In genomic region chr1:47161298-47162040, GRCh38 we compare ENCODE assay signal across 3 cellular contexts.
TF ChIP-seq lines count a peak whose summit lies in the region.

No MANE protein-coding gene starts in this region.

TF ChIP-seq in HEK293, 187 proteins besides CTCF, POLR2A, EP300 and RAD21:
- no peak for TF ChIP-seq AEBP2 (tag by site-specific recombination; IDR thresholded peaks at IDR 0.05; ENCODE audit: borderline replicate concordance)
- TF ChIP-seq, protein P1, sequence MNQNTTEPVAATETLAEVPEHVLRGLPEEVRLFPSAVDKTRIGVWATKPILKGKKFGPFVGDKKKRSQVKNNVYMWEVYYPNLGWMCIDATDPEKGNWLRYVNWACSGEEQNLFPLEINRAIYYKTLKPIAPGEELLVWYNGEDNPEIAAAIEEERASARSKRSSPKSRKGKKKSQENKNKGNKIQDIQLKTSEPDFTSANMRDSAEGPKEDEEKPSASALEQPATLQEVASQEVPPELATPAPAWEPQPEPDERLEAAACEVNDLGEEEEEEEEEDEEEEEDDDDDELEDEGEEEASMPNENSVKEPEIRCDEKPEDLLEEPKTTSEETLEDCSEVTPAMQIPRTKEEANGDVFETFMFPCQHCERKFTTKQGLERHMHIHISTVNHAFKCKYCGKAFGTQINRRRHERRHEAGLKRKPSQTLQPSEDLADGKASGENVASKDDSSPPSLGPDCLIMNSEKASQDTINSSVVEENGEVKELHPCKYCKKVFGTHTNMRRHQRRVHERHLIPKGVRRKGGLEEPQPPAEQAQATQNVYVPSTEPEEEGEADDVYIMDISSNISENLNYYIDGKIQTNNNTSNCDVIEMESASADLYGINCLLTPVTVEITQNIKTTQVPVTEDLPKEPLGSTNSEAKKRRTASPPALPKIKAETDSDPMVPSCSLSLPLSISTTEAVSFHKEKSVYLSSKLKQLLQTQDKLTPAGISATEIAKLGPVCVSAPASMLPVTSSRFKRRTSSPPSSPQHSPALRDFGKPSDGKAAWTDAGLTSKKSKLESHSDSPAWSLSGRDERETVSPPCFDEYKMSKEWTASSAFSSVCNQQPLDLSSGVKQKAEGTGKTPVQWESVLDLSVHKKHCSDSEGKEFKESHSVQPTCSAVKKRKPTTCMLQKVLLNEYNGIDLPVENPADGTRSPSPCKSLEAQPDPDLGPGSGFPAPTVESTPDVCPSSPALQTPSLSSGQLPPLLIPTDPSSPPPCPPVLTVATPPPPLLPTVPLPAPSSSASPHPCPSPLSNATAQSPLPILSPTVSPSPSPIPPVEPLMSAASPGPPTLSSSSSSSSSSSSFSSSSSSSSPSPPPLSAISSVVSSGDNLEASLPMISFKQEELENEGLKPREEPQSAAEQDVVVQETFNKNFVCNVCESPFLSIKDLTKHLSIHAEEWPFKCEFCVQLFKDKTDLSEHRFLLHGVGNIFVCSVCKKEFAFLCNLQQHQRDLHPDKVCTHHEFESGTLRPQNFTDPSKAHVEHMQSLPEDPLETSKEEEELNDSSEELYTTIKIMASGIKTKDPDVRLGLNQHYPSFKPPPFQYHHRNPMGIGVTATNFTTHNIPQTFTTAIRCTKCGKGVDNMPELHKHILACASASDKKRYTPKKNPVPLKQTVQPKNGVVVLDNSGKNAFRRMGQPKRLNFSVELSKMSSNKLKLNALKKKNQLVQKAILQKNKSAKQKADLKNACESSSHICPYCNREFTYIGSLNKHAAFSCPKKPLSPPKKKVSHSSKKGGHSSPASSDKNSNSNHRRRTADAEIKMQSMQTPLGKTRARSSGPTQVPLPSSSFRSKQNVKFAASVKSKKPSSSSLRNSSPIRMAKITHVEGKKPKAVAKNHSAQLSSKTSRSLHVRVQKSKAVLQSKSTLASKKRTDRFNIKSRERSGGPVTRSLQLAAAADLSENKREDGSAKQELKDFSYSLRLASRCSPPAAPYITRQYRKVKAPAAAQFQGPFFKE (tag by site-specific recombination; IDR thresholded peaks at IDR 0.05; ENCODE audit: borderline replicate concordance), result no peak
- TF ChIP-seq ZNF426 (tag by site-specific recombination; IDR thresholded peaks at IDR 0.05), result 0 out of 2 replicates have a peak, but pooled peaks have one; percentile 5
TF ChIP-seq in HEK293: peak in this region for 1.

TF ChIP-seq in K562, 482 proteins besides CTCF, POLR2A, EP300 and RAD21:
- TF ChIP-seq, protein P2, sequence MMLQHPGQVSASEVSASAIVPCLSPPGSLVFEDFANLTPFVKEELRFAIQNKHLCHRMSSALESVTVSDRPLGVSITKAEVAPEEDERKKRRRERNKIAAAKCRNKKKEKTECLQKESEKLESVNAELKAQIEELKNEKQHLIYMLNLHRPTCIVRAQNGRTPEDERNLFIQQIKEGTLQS (IDR thresholded peaks at IDR 0.05), result no peak
- TF ChIP-seq, protein P2 (CRISPR knock-in tag; conservative IDR thresholded peaks at IDR 0.05), result no peak
- no peak for TF ChIP-seq ZSCAN29 (IDR thresholded peaks at IDR 0.05)
- no peak for TF ChIP-seq FOXP1 (CRISPR knock-in tag; IDR thresholded peaks at IDR 0.05)
- no peak for TF ChIP-seq HOXB6 (CRISPR knock-in tag; IDR thresholded peaks at IDR 0.05; ENCODE audit: borderline replicate concordance)
- TF ChIP-seq CCAR2 (IDR thresholded peaks at IDR 0.05; ENCODE audit: low read depth, low read length), result no peak
- TF ChIP-seq ZNF780A (CRISPR knock-in tag; IDR thresholded peaks at IDR 0.05), result no peak
- TF ChIP-seq CHD4 (IDR thresholded peaks at IDR 0.05; ENCODE audit: insufficient read depth, insufficient replicate concordance, low read depth, low read length, poor library complexity, severe bottlenecking), result no peak
- no peak for TF ChIP-seq KDM5B (IDR thresholded peaks at IDR 0.05; ENCODE audit: insufficient replicate concordance, low read depth, low read length)
- no peak for TF ChIP-seq NR3C1 (CRISPR knock-in tag; IDR thresholded peaks at IDR 0.05)
- TF ChIP-seq RBM22 (IDR thresholded peaks at IDR 0.05; ENCODE audit: low read depth, low read length, poor library complexity, severe bottlenecking), result no peak
- TF ChIP-seq, protein P3, sequence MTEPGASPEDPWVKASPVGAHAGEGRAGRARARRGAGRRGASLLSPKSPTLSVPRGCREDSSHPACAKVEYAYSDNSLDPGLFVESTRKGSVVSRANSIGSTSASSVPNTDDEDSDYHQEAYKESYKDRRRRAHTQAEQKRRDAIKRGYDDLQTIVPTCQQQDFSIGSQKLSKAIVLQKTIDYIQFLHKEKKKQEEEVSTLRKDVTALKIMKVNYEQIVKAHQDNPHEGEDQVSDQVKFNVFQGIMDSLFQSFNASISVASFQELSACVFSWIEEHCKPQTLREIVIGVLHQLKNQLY (CRISPR knock-in tag; conservative IDR thresholded peaks at IDR 0.05), result no peak
- TF ChIP-seq ZNF655 (CRISPR knock-in tag; IDR thresholded peaks at IDR 0.05), result no peak
- no peak for TF ChIP-seq RBFOX2 (IDR thresholded peaks at IDR 0.05; ENCODE audit: low read depth, low read length)
- TF ChIP-seq ELF2 (CRISPR knock-in tag; IDR thresholded peaks at IDR 0.05), result no peak
- no peak for TF ChIP-seq ARID3B (CRISPR knock-in tag; IDR thresholded peaks at IDR 0.05; ENCODE audit: borderline replicate concordance)
- TF ChIP-seq POLR2H (tag; IDR thresholded peaks at IDR 0.05; ENCODE audit: low read depth), result no peak
- TF ChIP-seq ZNF347 (CRISPR knock-in tag; IDR thresholded peaks at IDR 0.05; ENCODE audit: low read depth), result no peak

TF ChIP-seq in SK-N-SH, 30 proteins besides CTCF, POLR2A, EP300 and RAD21:
- TF ChIP-seq, protein P4, sequence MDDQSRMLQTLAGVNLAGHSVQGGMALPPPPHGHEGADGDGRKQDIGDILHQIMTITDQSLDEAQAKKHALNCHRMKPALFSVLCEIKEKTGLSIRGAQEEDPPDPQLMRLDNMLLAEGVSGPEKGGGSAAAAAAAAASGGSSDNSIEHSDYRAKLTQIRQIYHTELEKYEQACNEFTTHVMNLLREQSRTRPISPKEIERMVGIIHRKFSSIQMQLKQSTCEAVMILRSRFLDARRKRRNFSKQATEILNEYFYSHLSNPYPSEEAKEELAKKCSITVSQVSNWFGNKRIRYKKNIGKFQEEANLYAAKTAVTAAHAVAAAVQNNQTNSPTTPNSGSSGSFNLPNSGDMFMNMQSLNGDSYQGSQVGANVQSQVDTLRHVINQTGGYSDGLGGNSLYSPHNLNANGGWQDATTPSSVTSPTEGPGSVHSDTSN (IDR thresholded peaks at IDR 0.05), result no peak
- TF ChIP-seq NRF1 (IDR thresholded peaks at IDR 0.05; ENCODE audit: low read depth, low read length), result no peak
- TF ChIP-seq, protein P5, sequence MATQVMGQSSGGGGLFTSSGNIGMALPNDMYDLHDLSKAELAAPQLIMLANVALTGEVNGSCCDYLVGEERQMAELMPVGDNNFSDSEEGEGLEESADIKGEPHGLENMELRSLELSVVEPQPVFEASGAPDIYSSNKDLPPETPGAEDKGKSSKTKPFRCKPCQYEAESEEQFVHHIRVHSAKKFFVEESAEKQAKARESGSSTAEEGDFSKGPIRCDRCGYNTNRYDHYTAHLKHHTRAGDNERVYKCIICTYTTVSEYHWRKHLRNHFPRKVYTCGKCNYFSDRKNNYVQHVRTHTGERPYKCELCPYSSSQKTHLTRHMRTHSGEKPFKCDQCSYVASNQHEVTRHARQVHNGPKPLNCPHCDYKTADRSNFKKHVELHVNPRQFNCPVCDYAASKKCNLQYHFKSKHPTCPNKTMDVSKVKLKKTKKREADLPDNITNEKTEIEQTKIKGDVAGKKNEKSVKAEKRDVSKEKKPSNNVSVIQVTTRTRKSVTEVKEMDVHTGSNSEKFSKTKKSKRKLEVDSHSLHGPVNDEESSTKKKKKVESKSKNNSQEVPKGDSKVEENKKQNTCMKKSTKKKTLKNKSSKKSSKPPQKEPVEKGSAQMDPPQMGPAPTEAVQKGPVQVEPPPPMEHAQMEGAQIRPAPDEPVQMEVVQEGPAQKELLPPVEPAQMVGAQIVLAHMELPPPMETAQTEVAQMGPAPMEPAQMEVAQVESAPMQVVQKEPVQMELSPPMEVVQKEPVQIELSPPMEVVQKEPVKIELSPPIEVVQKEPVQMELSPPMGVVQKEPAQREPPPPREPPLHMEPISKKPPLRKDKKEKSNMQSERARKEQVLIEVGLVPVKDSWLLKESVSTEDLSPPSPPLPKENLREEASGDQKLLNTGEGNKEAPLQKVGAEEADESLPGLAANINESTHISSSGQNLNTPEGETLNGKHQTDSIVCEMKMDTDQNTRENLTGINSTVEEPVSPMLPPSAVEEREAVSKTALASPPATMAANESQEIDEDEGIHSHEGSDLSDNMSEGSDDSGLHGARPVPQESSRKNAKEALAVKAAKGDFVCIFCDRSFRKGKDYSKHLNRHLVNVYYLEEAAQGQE (IDR thresholded peaks at IDR 0.05; ENCODE audit: low read depth, low read length), result no peak
- TF ChIP-seq GATA2 (CRISPR knock-in tag; IDR thresholded peaks at IDR 0.05), result no peak
- no peak for TF ChIP-seq SIN3A (IDR thresholded peaks at IDR 0.05; ENCODE audit: borderline replicate concordance, low read depth, low read length)
- TF ChIP-seq FOXM1 (IDR thresholded peaks at IDR 0.05; ENCODE audit: low read depth), result no peak
